In the genomic region with DNA sequence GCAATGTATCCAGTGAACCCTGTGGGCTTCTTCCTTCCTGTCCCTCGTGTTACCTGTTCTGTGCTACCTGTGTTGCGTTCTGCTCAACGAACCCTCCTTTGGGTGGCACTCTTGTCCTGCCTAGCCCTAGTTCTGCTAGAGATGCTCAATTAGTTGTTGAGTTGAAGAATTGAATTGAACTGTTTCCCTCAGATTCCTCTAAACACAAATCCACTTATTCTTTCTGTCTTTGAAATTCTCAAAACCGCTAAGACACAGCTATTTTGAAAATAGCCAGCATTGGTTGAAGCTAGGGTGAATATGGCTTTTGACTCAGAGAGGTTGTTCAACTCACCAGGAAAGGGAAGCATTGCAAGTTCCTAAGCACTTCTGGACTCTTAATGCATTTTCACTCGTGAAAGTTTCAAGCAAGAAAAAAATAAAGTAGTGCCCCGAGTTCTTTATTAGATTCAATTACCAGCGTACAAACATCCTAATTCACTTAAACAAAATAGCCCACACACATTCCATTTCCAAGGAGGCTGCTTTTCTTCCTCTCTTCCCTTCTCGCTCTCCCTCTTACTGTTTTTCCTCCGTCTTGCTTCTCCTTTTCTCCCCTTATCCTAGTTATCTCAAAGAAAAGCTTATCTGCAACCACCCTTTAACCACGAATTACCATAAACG, we compare ENCODE assay signal across 8 cellular contexts. TPM values are rescaled to one million over a fixed set of nuclear protein-coding genes. Genes with fewer than 3 reads are reported as not detected.
DNase-seq lines count a peak whose midpoint lies in the region; ATAC-seq and TF ChIP-seq lines count a peak whose summit lies in the region.

No MANE protein-coding gene starts in this region.

- peaks cover 21% of the 10 kb centered on the region for H3K27me3 Mint-ChIP-seq in dendritic cell treated with granulocyte-macrophage colony-stimulating factor and Interleukin-4, amounts not matched to agents 40 ng/mL and 50 ng/mL, for 4 days

- H3K27me3 ChIP-seq in HCT116 (ENCODE audit: insufficient read depth, low read length) (no peaks in the 10 kb centered on the region), SJSA1 (replicated peaks) (no peaks in the 10 kb centered on the region)

- H3K4me1 ChIP-seq in HCT116 (ENCODE audit: control insufficient read depth in 1 of 2, insufficient read depth in 2 of 2, low read length in 2 of 2) (peaks cover 15 to 28% of the 10 kb centered on the region in 2 experiments; a peak in 3 of 4 replicates), SJSA1 (replicated peaks) (peaks cover 39% of the 10 kb centered on the region), mucosa of descending colon (ENCODE audit: low read depth) (peaks cover 7% of the 10 kb centered on the region)

- H3K9me2 ChIP-seq in HCT116 (ENCODE audit: insufficient read depth): no peaks in the 10 kb centered on the region

- peak; percentile 49 to 88 (median 62) for TF ChIP-seq CTCF in HCT116 (IDR thresholded peaks at IDR 0.05 in 2 of 3, conservative IDR thresholded peaks at IDR 0.05 in 1 of 3; ENCODE audit: borderline replicate concordance in 1 of 3, insufficient read depth in 1 of 3, low read depth in 2 of 3, low read length in 2 of 3)
- no peak for TF ChIP-seq CTCF in mucosa of descending colon (IDR thresholded peaks at IDR 0.05)

- peak overlapping the region; percentile 91 for H2AFZ ChIP-seq in HCT116 (ENCODE audit: low read depth, low read length, poor library complexity, severe bottlenecking)

- peaks cover 40% of the 10 kb centered on the region for H3K4me1 Mint-ChIP-seq in dendritic cell treated with granulocyte-macrophage colony-stimulating factor and Interleukin-4, amounts not matched to agents 40 ng/mL and 50 ng/mL, for 4 days (ENCODE audit: low read depth)

- no peaks in the 10 kb centered on the region for H3K9me3 ChIP-seq in HCT116 (ENCODE audit: control insufficient read depth in 1 of 2, insufficient read depth in 1 of 2, low read depth in 1 of 2, low read length in 2 of 2)
- H3K9me3 ChIP-seq in SJSA1 (replicated peaks): no peaks in the 10 kb centered on the region
- no peaks in the 10 kb centered on the region for H3K9me3 ChIP-seq in mucosa of descending colon

- no peaks in the 10 kb centered on the region for H4K20me1 ChIP-seq in HCT116 (ENCODE audit: insufficient read depth)

- H3K9ac ChIP-seq in HCT116 (ENCODE audit: low read length): peak overlapping the region; percentile 46

- peak; percentile 68 for ATAC-seq in HCT116
- peak; percentile 68 for ATAC-seq in mucosa of descending colon
- no peak for ATAC-seq in HG03342 (IDR thresholded peaks at IDR 0.05; ENCODE audit: unreplicated experiment)
- no peak for ATAC-seq in HG03025 (IDR thresholded peaks at IDR 0.05; ENCODE audit: low FRiP score, unreplicated experiment)
- ATAC-seq in GM18861 (IDR thresholded peaks at IDR 0.05; ENCODE audit: unreplicated experiment): no peak

- peak overlapping the region; percentile 86 for H3K4me2 ChIP-seq in HCT116 (ENCODE audit: low read length)

- CTCF ChIA-PET in HCT116 (lab: Charles Lee): interaction anchor here (0.6 to 1.5 kb wide), 4 partner anchors 9 to 328 kb away, joined by 3 to 5 read pairs (median 4); no protein-coding TSS in a partner anchor

- H3K36me3 Mint-ChIP-seq in dendritic cell treated with granulocyte-macrophage colony-stimulating factor and Interleukin-4, amounts not matched to agents 40 ng/mL and 50 ng/mL, for 4 days (ENCODE audit: low read depth): no peaks in the 10 kb centered on the region

- no peaks in the 10 kb centered on the region for H3K36me3 ChIP-seq in HCT116 (ENCODE audit: control insufficient read depth in 1 of 2, insufficient read depth in 2 of 2, low read length in 2 of 2)
- no peaks in the 10 kb centered on the region for H3K36me3 ChIP-seq in SJSA1
- no peaks in the 10 kb centered on the region for H3K36me3 ChIP-seq in mucosa of descending colon (ENCODE audit: low read depth)

- H3K27ac ChIP-seq in HCT116 (ENCODE audit: low read depth, low read length) (no peak overlapping the region), SJSA1 (peak overlapping the region; percentile 20; the same call in 1 of the 2 replicates)

- peak overlapping the region; percentile 70 for H3K27ac Mint-ChIP-seq in dendritic cell treated with granulocyte-macrophage colony-stimulating factor and Interleukin-4, amounts not matched to agents 40 ng/mL and 50 ng/mL, for 4 days

- DNase-seq in EH (ENCODE audit: low read depth): peak; percentile 41
- peak; percentile 50 for DNase-seq in HCT116 (ENCODE audit: low read depth, low spot score)
- peak in 1 of 2 experiments; percentile 42 for DNase-seq in SJSA1 (ENCODE audit: low read depth in 1 of 2, low spot score in 2 of 2)
- peak in 2 of 3 donors; percentile 41 to 72 for DNase-seq in mucosa of descending colon

- no peaks in the 10 kb centered on the region for H3K9me3 Mint-ChIP-seq in dendritic cell treated with granulocyte-macrophage colony-stimulating factor and Interleukin-4, amounts not matched to agents 40 ng/mL and 50 ng/mL, for 4 days

- H3K4me3 ChIP-seq in HCT116 (replicated peaks in 1 of 2; ENCODE audit: low read depth in 1 of 2, low read length in 2 of 2) (peak overlapping the region; percentile 50 to 72), SJSA1 (peak overlapping the region; percentile 57), mucosa of descending colon (peak overlapping the region; percentile 41)

- peak; percentile 79 for TF ChIP-seq RAD21 in HCT116 (IDR thresholded peaks at IDR 0.05; ENCODE audit: low read depth)

- peak overlapping the region; percentile 86 for H3K4me3 Mint-ChIP-seq in dendritic cell treated with granulocyte-macrophage colony-stimulating factor and Interleukin-4, amounts not matched to agents 40 ng/mL and 50 ng/mL, for 4 days

- TF ChIP-seq POLR2A in HCT116 (IDR thresholded peaks at IDR 0.05; ENCODE audit: borderline replicate concordance, extremely low read depth, insufficient read depth, insufficient read length): no peak

- intact Hi-C loops in HCT116 (cut with micrococcal nuclease) (loop anchor here (1.0 kb wide), 1 partner anchor 128 kb away; no protein-coding TSS in a partner anchor), mucosa of descending colon (cut with DNase I, micrococcal nuclease) (loop anchor here (2.0 to 10.0 kb wide), 2 partner anchors 128 kb away; no protein-coding TSS in a partner anchor)
- intact Hi-C loops in dendritic cell treated with granulocyte-macrophage colony-stimulating factor and Interleukin-4, amounts not matched to agents 40 ng/mL and 50 ng/mL, for 4 days (cut with micrococcal nuclease): loop anchor here (10.0 kb wide), 1 partner anchor 128 kb away; no protein-coding TSS in a partner anchor

- H3K79me2 ChIP-seq in HCT116 (ENCODE audit: insufficient read depth, low read length): no peaks in the 10 kb centered on the region

- no TSS peak for BruUV-seq in HCT116 (replicated peaks; lab: Mats Ljungman, UMichigan)

- RAD21 ChIA-PET in HCT116 (lab: Charles Lee; ENCODE audit: low non-redundant PET in 1 of 2, low total read pairs in 2 of 2, uncharacterized antibody in 2 of 2, unreplicated experiment in 2 of 2): no interaction called here

- POLR2A ChIA-PET in HCT116 (lab: Charles Lee): interaction anchor here (0.6 to 1.7 kb wide), 3 partner anchors 12 to 1963 kb away, joined by 3 to 7 read pairs (median 3); no protein-coding TSS in a partner anchor

TF ChIP-seq in HCT116, 20 proteins besides CTCF, POLR2A, EP300 and RAD21:
- TF ChIP-seq EZH2 (IDR thresholded peaks at IDR 0.05) (no peak), POLR2AphosphoS5 (IDR thresholded peaks at IDR 0.05; ENCODE audit: low read depth, low read length) (no peak)
- TF ChIP-seq, protein P1, sequence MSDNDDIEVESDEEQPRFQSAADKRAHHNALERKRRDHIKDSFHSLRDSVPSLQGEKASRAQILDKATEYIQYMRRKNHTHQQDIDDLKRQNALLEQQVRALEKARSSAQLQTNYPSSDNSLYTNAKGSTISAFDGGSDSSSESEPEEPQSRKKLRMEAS (IDR thresholded peaks at IDR 0.05): peak; percentile 31; the same call in 1 of the 2 replicates

RNA-seq across cellular contexts. Expression of a gene that starts 0.6 kb away (rescaled TPM):
- total RNA-seq in HCT116 (2021; ENCODE audit: unreplicated experiment): 1.8 TPM
- polyA plus RNA-seq in HCT116 (2012): 0.47 and 0.49 TPM in 2 replicates
- total RNA-seq in SJSA1 (2014; rRNA removed; shearing (Covaris generic)): 27.4 and 27.5 TPM in 2 replicates
- total RNA-seq in mucosa of descending colon: 100 to 1,000 TPM in 1 of 3 donors, 10 to 100 TPM in 2; 18.7 to 207 (median 42.0) TPM

RNA-seq across cellular contexts. Expression of a gene that starts 0.6 kb away (rescaled TPM):
- total RNA-seq in HCT116 (2021; ENCODE audit: unreplicated experiment) (16.5 TPM), mucosa of descending colon (10 to 100 TPM; 14.9 to 59.4 (median 17.9) TPM)
- 14.7 and 15.7 TPM in 2 replicates for polyA plus RNA-seq in HCT116 (2012)
- total RNA-seq in SJSA1 (2014; rRNA removed; shearing (Covaris generic)): 12.8 and 20.9 TPM in 2 replicates

Comparison
In these comparisons a context has a peak if more than half of its experiments do, and no peak if none do; other contexts are left out.
1. ATAC-seq: peak in HCT116 (single experiment) and mucosa of descending colon (single experiment); none in HG03342 (single experiment), HG03025 (single experiment) and GM18861 (single experiment).
2. Peak in every context shown above with its lines, with median percentiles within 50 percentile points of each other: H3K4me3 ChIP-seq.